In the genomic region with DNA sequence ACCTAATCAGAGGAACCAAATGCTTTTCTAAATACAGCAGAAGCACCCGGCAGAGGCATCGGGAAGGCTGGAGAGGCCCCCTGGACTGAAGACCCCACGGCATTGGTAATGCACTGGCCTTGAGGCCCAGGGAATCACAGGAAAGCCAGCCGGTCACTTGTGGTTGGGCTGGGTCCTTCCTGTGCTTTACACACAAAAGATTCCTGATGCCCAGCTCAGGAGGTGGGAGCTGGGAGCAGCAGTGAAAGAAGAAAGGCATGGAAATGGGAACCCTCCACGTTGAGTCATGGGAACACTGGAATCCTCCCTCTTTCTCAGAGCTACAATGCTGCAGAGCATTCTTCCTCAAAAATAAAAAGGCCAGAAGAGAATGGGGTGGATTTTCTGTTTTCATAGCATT, we compare ENCODE assay signal across 13 cellular contexts.
DNase-seq lines count a peak whose midpoint lies in the region; ATAC-seq lines count a peak whose summit lies in the region.
"Had no signal": no experiment of that assay in that cellular context is flagged by ENCODE, and none has a peak within 500 bp of the region (broad histone marks: within the 10 kb centered on the region; RNA-seq: fewer than 3 reads in every experiment).

No MANE protein-coding gene starts in this region.

- H3K9me3 Mint-ChIP-seq in stimulated activated naive CD8-positive, alpha-beta T cell treated with anti-CD3 and anti-CD28 coated beads, Interleukin-15, Interleukin-2, amounts not matched to agents 100 ng/mL and 50 ng/mL, for 24 hours, result no peaks in the 10 kb centered on the region
- H3K9me3 Mint-ChIP-seq in activated naive CD8-positive, alpha-beta T cell treated with anti-CD3 and anti-CD28 coated beads, Interleukin-2, amount 10 ng/mL, durations not matched to agents 7 days and 5 days, result no peaks in the 10 kb centered on the region

- H3K27ac Mint-ChIP-seq in stimulated activated naive CD8-positive, alpha-beta T cell treated with anti-CD3 and anti-CD28 coated beads, Interleukin-15, Interleukin-2, amounts not matched to agents 100 ng/mL and 50 ng/mL, for 24 hours, result peak overlapping the region; percentile 94
- peak overlapping the region; percentile 99 for H3K27ac Mint-ChIP-seq in activated naive CD8-positive, alpha-beta T cell treated with anti-CD3 and anti-CD28 coated beads, Interleukin-2, amount 10 ng/mL, durations not matched to agents 7 days and 5 days

- no peak for ATAC-seq in stimulated activated naive CD8-positive, alpha-beta T cell treated with anti-CD3 and anti-CD28 coated beads, Interleukin-15, Interleukin-2, amounts not matched to agents 100 U/mL and 50 U/mL, for 24 hours
- ATAC-seq in activated naive CD8-positive, alpha-beta T cell treated with anti-CD3 and anti-CD28 coated beads, Interleukin-2, amount 10 ng/mL, durations not matched to agents 7 days and 5 days (ENCODE audit: low read depth), result no peak
- ATAC-seq in GM21576 (IDR thresholded peaks at IDR 0.05; ENCODE audit: unreplicated experiment) (no peak), esophagus mucosa (no peak)

- peak overlapping the region; percentile 72 for H3K4me3 Mint-ChIP-seq in stimulated activated naive CD8-positive, alpha-beta T cell treated with anti-CD3 and anti-CD28 coated beads, Interleukin-15, Interleukin-2, amounts not matched to agents 100 ng/mL and 50 ng/mL, for 24 hours
- H3K4me3 Mint-ChIP-seq in activated naive CD8-positive, alpha-beta T cell treated with anti-CD3 and anti-CD28 coated beads, Interleukin-2, amount 10 ng/mL, durations not matched to agents 7 days and 5 days, result peak overlapping the region; percentile 89

- H3K27me3 Mint-ChIP-seq in stimulated activated naive CD8-positive, alpha-beta T cell treated with anti-CD3 and anti-CD28 coated beads, Interleukin-15, Interleukin-2, amounts not matched to agents 100 ng/mL and 50 ng/mL, for 24 hours, result no peaks in the 10 kb centered on the region
- no peaks in the 10 kb centered on the region for H3K27me3 Mint-ChIP-seq in activated naive CD8-positive, alpha-beta T cell treated with anti-CD3 and anti-CD28 coated beads, Interleukin-2, amount 10 ng/mL, durations not matched to agents 7 days and 5 days

- no peaks in the 10 kb centered on the region for H3K36me3 Mint-ChIP-seq in stimulated activated naive CD8-positive, alpha-beta T cell treated with anti-CD3 and anti-CD28 coated beads, Interleukin-15, Interleukin-2, amounts not matched to agents 100 ng/mL and 50 ng/mL, for 24 hours (ENCODE audit: low read depth)
- no peaks in the 10 kb centered on the region for H3K36me3 Mint-ChIP-seq in activated naive CD8-positive, alpha-beta T cell treated with anti-CD3 and anti-CD28 coated beads, Interleukin-2, amount 10 ng/mL, durations not matched to agents 7 days and 5 days

- peaks cover 12% of the 10 kb centered on the region for H3K4me1 Mint-ChIP-seq in stimulated activated naive CD8-positive, alpha-beta T cell treated with anti-CD3 and anti-CD28 coated beads, Interleukin-15, Interleukin-2, amounts not matched to agents 100 ng/mL and 50 ng/mL, for 24 hours (ENCODE audit: low read depth)
- peaks cover 14% of the 10 kb centered on the region for H3K4me1 Mint-ChIP-seq in activated naive CD8-positive, alpha-beta T cell treated with anti-CD3 and anti-CD28 coated beads, Interleukin-2, amount 10 ng/mL, durations not matched to agents 7 days and 5 days

- POLR2A ChIA-PET in activated naive CD8-positive, alpha-beta T cell treated with anti-CD3 and anti-CD28 coated beads, Interleukin-2, amount 10 ng/mL, durations not matched to agents 7 days and 5 days (lab: Charles Lee), result interaction anchor here (0.9 kb wide), 1 partner anchor 18 kb away, joined by 3 read pairs; no protein-coding TSS in a partner anchor

- no peak for DNase-seq in stimulated activated naive CD8-positive, alpha-beta T cell treated with anti-CD3 and anti-CD28 coated beads, Interleukin-15, Interleukin-2, amounts not matched to agents 100 U/mL and 50 U/mL, for 24 hours
- DNase-seq in activated naive CD8-positive, alpha-beta T cell treated with anti-CD3 and anti-CD28 coated beads, Interleukin-2, amount 10 ng/mL, durations not matched to agents 7 days and 5 days, result no peak
- DNase-seq in left kidney (ENCODE audit: low read depth, low spot score) (peak; percentile 49), cerebellum (ENCODE audit: low spot score) (no peak), A172 (ENCODE audit: low spot score) (no peak)
- DNase-seq: AML-193; cortex of kidney; EL; NK-92 treated with Interleukin-12 subunit alpha and Interleukin-12 subunit beta, amount 100 ng/mL, for 24 hours; nucleus accumbens had no signal
